In the genomic region with DNA sequence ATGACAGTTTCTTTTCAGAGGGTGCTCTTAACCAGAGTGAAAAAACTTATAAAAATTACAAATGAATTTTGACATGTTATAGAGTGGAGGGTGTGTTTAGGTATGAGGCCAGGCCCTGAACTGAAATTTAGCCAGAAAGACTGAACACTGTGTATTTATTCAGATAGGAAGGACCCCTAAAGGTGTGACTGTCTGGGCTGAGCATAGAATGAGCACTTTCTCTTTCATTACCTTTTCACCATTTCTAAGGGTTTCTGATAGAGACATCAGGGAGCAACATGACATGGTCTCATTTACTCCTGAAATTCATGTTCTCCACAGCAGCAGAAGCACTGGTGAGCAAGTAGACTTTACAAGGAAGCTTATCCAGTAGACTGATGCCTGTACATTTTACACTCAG, we compare ENCODE assay signal across 1 cellular context.
TF ChIP-seq lines count a peak whose summit lies in the region.

No MANE protein-coding gene starts in this region.

TF ChIP-seq in IMR-90, 13 proteins besides CTCF, POLR2A, EP300 and RAD21:
- TF ChIP-seq BHLHE40 (IDR thresholded peaks at IDR 0.05; ENCODE audit: low read depth, low read length): no peak
- TF ChIP-seq SMC3 (IDR thresholded peaks at IDR 0.05; ENCODE audit: low read depth, low read length): no peak
- TF ChIP-seq, protein P1, sequence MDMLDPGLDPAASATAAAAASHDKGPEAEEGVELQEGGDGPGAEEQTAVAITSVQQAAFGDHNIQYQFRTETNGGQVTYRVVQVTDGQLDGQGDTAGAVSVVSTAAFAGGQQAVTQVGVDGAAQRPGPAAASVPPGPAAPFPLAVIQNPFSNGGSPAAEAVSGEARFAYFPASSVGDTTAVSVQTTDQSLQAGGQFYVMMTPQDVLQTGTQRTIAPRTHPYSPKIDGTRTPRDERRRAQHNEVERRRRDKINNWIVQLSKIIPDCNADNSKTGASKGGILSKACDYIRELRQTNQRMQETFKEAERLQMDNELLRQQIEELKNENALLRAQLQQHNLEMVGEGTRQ (IDR thresholded peaks at IDR 0.05; ENCODE audit: low read depth, low read length): no peak
- TF ChIP-seq RFX5 (IDR thresholded peaks at IDR 0.05; ENCODE audit: low read depth, low read length): no peak
- TF ChIP-seq MAZ (IDR thresholded peaks at IDR 0.05; ENCODE audit: borderline replicate concordance, low read depth, low read length): no peak
- TF ChIP-seq NFE2L2 (IDR thresholded peaks at IDR 0.05; ENCODE audit: low read depth, low read length): no peak
- TF ChIP-seq MAFK (IDR thresholded peaks at IDR 0.05; ENCODE audit: low read depth, low read length): no peak
